Comparison of ENCODE assay signal across 11 cellular contexts in the genomic region with DNA sequence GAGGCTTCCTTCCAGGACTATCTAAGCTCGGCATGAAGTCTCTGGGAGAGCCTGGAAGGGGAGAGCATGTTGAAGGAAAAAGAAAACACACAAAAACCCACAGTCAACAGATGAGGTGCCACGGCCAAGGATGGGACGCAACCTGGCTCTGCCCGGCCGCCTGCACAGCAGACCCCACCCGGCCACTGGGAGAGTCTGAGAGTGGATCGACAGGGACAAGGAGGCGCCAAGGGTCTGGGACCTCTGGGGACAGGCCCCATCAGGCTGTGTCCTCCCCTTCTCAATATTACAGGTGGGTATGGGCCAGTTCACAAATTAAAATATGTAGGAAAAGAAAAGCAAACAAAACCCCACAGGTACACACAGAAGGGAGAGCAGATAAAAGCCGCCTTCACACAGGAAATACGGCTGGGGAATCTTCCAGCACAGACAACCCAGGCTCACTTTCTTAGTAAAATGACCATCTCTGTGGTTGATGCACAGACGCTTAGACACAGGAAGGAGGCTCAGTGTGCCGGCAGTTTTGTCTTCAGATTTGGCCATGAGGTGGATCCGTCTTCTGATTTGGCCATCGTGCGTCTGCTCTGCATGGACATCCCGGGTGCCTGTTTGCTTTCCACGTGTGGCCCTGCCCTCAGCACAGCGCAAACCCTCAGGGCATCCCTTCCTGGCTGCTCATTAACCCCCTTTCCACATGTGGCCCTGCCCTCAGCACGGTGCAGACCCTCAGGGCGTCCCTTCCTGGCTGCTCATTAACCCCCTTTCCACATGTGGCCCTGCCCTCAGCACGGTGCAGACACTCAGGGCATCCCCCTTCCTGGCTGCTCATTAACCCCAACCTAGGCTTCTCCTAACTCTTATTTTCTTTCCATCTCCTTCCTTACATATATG.
DNase-seq lines count a peak whose midpoint lies in the region; ATAC-seq and TF ChIP-seq lines count a peak whose summit lies in the region.
"Had no signal": no experiment of that assay in that cellular context is flagged by ENCODE, and none has a peak within 500 bp of the region (broad histone marks: within the 10 kb centered on the region; RNA-seq: fewer than 3 reads in every experiment).

No MANE protein-coding gene starts in this region.

- peaks cover 17% of the 10 kb centered on the region for H3K36me3 Mint-ChIP-seq in activated naive CD8-positive, alpha-beta T cell treated with anti-CD3 and anti-CD28 coated beads, Interleukin-2, amount 10 ng/mL, durations not matched to agents 7 days and 5 days
- H3K36me3 Mint-ChIP-seq in CD14-positive monocyte, result peaks cover 24 to 34% of the 10 kb centered on the region in 2 donors

- H3K9me3 Mint-ChIP-seq in activated naive CD8-positive, alpha-beta T cell treated with anti-CD3 and anti-CD28 coated beads, Interleukin-2, amount 10 ng/mL, durations not matched to agents 7 days and 5 days, result no peaks in the 10 kb centered on the region
- peaks cover 0 to 7% (median 2%) of the 10 kb centered on the region in 7 donors for H3K9me3 Mint-ChIP-seq in CD14-positive monocyte

- peak; percentile 71 for ATAC-seq in GM18498 (IDR thresholded peaks at IDR 0.05; ENCODE audit: unreplicated experiment)
- peak; percentile 70 for ATAC-seq in GM19463 (IDR thresholded peaks at IDR 0.05; ENCODE audit: unreplicated experiment)
- ATAC-seq in HG03025 (IDR thresholded peaks at IDR 0.05; ENCODE audit: low FRiP score, unreplicated experiment), result peak; percentile 66
- peak; percentile 94 for ATAC-seq in activated naive CD8-positive, alpha-beta T cell treated with anti-CD3 and anti-CD28 coated beads, Interleukin-2, amount 10 ng/mL, durations not matched to agents 7 days and 5 days (ENCODE audit: low read depth)

- intact Hi-C loops in CD14-positive monocyte (cut with micrococcal nuclease), result no loop called here

- peaks cover 34% of the 10 kb centered on the region for H3K4me1 Mint-ChIP-seq in activated naive CD8-positive, alpha-beta T cell treated with anti-CD3 and anti-CD28 coated beads, Interleukin-2, amount 10 ng/mL, durations not matched to agents 7 days and 5 days
- H3K4me1 Mint-ChIP-seq in CD14-positive monocyte, result peaks cover 19% of the 10 kb centered on the region

- POLR2A ChIA-PET in activated naive CD8-positive, alpha-beta T cell treated with anti-CD3 and anti-CD28 coated beads, Interleukin-2, amount 10 ng/mL, durations not matched to agents 7 days and 5 days (lab: Charles Lee), result no interaction called here

- no peaks in the 10 kb centered on the region for H3K27me3 Mint-ChIP-seq in activated naive CD8-positive, alpha-beta T cell treated with anti-CD3 and anti-CD28 coated beads, Interleukin-2, amount 10 ng/mL, durations not matched to agents 7 days and 5 days
- H3K27me3 Mint-ChIP-seq in CD14-positive monocyte (ENCODE audit: low read depth in 3 of 3), result peaks cover 0 to 6% (median 4%) of the 10 kb centered on the region in 3 donors

- no peak for DNase-seq in activated naive CD8-positive, alpha-beta T cell treated with anti-CD3 and anti-CD28 coated beads, Interleukin-2, amount 10 ng/mL, durations not matched to agents 7 days and 5 days
- no peak for DNase-seq in CD14-positive monocyte (ENCODE audit: low spot score)
- no peak for DNase-seq in NCI-H1105 treated with DMSO at 0.1 percent for 48 hours (lab: John Stamatoyannopoulos, UW)
- no peak for DNase-seq in NAMALWA (ENCODE audit: low spot score)
- no peak for DNase-seq in GM10266 (ENCODE audit: extremely low spot score)
- DNase-seq: activated effector memory CD4-positive, alpha-beta T cell treated with anti-CD3 and anti-CD28 coated beads, Interleukin-2, amount 50 U/mL, for 16 hours; DMS153; stimulated activated CD4-positive, alpha-beta T cell treated with anti-CD3 and anti-CD28 coated beads, Interleukin-12 subunit alpha, Interleukin-12 subunit beta, amount 100 ng/mL, for 4 hours had no signal

- no peak overlapping the region for H3K4me3 Mint-ChIP-seq in activated naive CD8-positive, alpha-beta T cell treated with anti-CD3 and anti-CD28 coated beads, Interleukin-2, amount 10 ng/mL, durations not matched to agents 7 days and 5 days
- no peak overlapping the region for H3K4me3 Mint-ChIP-seq in CD14-positive monocyte

- H3K27ac Mint-ChIP-seq in activated naive CD8-positive, alpha-beta T cell treated with anti-CD3 and anti-CD28 coated beads, Interleukin-2, amount 10 ng/mL, durations not matched to agents 7 days and 5 days, result no peak overlapping the region
- no peak overlapping the region for H3K27ac Mint-ChIP-seq in CD14-positive monocyte

- TF ChIP-seq CTCF in CD14-positive monocyte (IDR thresholded peaks at IDR 0.05), result no peak
- no peak for TF ChIP-seq CTCF in GM10266 (IDR thresholded peaks at IDR 0.05; ENCODE audit: control insufficient read depth, insufficient read depth, low read depth, missing control alignments)
